Comparison of ENCODE assay signal across 8 cellular contexts in genomic region chr7:1669954-1670893, GRCh38. TPM values are rescaled to one million over a fixed set of nuclear protein-coding genes. Genes with fewer than 3 reads are reported as not detected.
DNase-seq lines count a peak whose midpoint lies in the region; ATAC-seq and TF ChIP-seq lines count a peak whose summit lies in the region.
"Had no signal": no experiment of that assay in that cellular context is flagged by ENCODE, and none has a peak within 500 bp of the region (broad histone marks: within the 10 kb centered on the region; RNA-seq: fewer than 3 reads in every experiment).

TSS of gene ELFN1 (plus strand) at chr7:1670277. CDS start at chr7:1744597, 74,320 bp downstream.

- no peak for TF ChIP-seq POLR2A in gastrocnemius medialis (IDR thresholded peaks at IDR 0.05)
- no peak for TF ChIP-seq POLR2A in erythroblast (IDR thresholded peaks at IDR 0.05; ENCODE audit: low read length)

- H3K27ac ChIP-seq in cardiac muscle cell (peak within 1 kb of the TSS; percentile 81), gastrocnemius medialis (no peak within 1 kb of the TSS)

- H3K4me3 ChIP-seq in cardiac muscle cell (peak within 1 kb of the TSS; percentile 60), gastrocnemius medialis (peak within 1 kb of the TSS; percentile 21 to 33 (median 25))

- in situ Hi-C loops in GM13977 (cut with MboI; ENCODE audit: low pct_unique_long_range_greater_than_20kb, low sequenced_read_pairs, unreplicated experiment): no loop called here
- in situ Hi-C loops in gastrocnemius medialis (cut with MboI; ENCODE audit: low sequenced_read_pairs in 4 of 4): loop anchor here in 1 of 4 donors (25.0 kb wide), 1 partner anchor 542 kb away; no protein-coding TSS in a partner anchor

- H3K4me1 ChIP-seq in cardiac muscle cell (ENCODE audit: low read depth) (peaks cover 19% of the 10 kb centered on the region), gastrocnemius medialis (peaks cover 0 to 12% of the 10 kb centered on the region in 2 donors)

- H3K36me3 ChIP-seq in cardiac muscle cell (no peaks in the 10 kb centered on the region), gastrocnemius medialis (no peaks in the 10 kb centered on the region)

- no peaks in the 10 kb centered on the region for H3K27me3 ChIP-seq in cardiac muscle cell
- H3K27me3 ChIP-seq in gastrocnemius medialis: peaks cover 62 to 90% (median 87%) of the 10 kb centered on the region in 3 donors

- intact Hi-C loops in gastrocnemius medialis (cut with DNase I; ENCODE audit: low total_unique reads): no loop called here

- ATAC-seq in gastrocnemius medialis (no peak), GM21786 (IDR thresholded peaks at IDR 0.05; ENCODE audit: unreplicated experiment) (no peak)

- TF ChIP-seq CTCF in GM13977 (IDR thresholded peaks at IDR 0.05; ENCODE audit: extremely low read depth, insufficient read depth, missing control alignments) (no peak), cardiac muscle cell (IDR thresholded peaks at IDR 0.05; ENCODE audit: low read depth, low read length) (no peak), gastrocnemius medialis (IDR thresholded peaks at IDR 0.05 in 4 of 5, conservative IDR thresholded peaks at IDR 0.05 in 1 of 5) (no peak)

- DNase-seq in GM13977 (ENCODE audit: low spot score): peak; percentile 53
- peak; percentile 93 for DNase-seq in SK-N-DZ (ENCODE audit: low spot score)
- DNase-seq in cardiac muscle cell (ENCODE audit: low read depth in 1 of 2, low spot score in 1 of 2): peak; percentile 54 to 91
- DNase-seq in gastrocnemius medialis: no peak
- DNase-seq in erythroblast (lab: John Stamatoyannopoulos, UW): no peak
- no peak for DNase-seq in NCI-H1694 (lab: John Stamatoyannopoulos, UW)

- H3K9me3 ChIP-seq in cardiac muscle cell (ENCODE audit: low read depth) (no peaks in the 10 kb centered on the region), gastrocnemius medialis (no peaks in the 10 kb centered on the region)

RNA-seq across cellular contexts. Expression of gene ELFN1, which starts in this region (rescaled TPM):
- 19.1 and 20.7 TPM in 2 replicates for polyA plus RNA-seq in SK-N-DZ (2014; cell fraction: cytosol; rRNA removed)
- 13.3 and 17.1 TPM in 2 replicates for polyA plus RNA-seq in SK-N-DZ (2014; cell fraction: nucleus; rRNA removed)
- 48.7 and 51.6 TPM in 2 replicates for total RNA-seq in cardiac muscle cell
- 8.9 and 13.4 TPM in 2 replicates for polyA plus RNA-seq in cardiac muscle cell
- 1 to 10 TPM in 1 of 4 donors, under 1 TPM in 3; 0.12 to 1.0 (median 0.46) TPM for total RNA-seq in gastrocnemius medialis
- total RNA-seq: M059J had no signal

Comparison
In these comparisons a context has a peak if more than half of its experiments do, and no peak if none do; other contexts are left out.
1. RNA of gene ELFN1 (total RNA-seq): 48.7 to 51.6 TPM in cardiac muscle cell; 0.12 to 1.0 TPM in gastrocnemius medialis; every median in the first group is over 10 times any median in the second.
2. DNase-seq: peak in GM13977 (single experiment), SK-N-DZ (single experiment) and cardiac muscle cell (2 of 2); none in gastrocnemius medialis (0 of 2), erythroblast (0 of 2) and NCI-H1694 (single experiment).